ENCODE assay signal across 24 cellular contexts in genomic region chr1:31839662-31840343, GRCh38. TPM values are rescaled to one million over a fixed set of nuclear protein-coding genes. Genes with fewer than 3 reads are reported as not detected.
DNase-seq lines count a peak whose midpoint lies in the region; ATAC-seq and TF ChIP-seq lines count a peak whose summit lies in the region.
"Had no signal": no experiment of that assay in that cellular context is flagged by ENCODE, and none has a peak within 500 bp of the region (broad histone marks: within the 10 kb centered on the region; RNA-seq: fewer than 3 reads in every experiment).

No MANE protein-coding gene starts in this region.

- no peak overlapping the region for H2AK5ac ChIP-seq in IMR-90 (ENCODE audit: low read depth, low read length)

- peaks cover 5% of the 10 kb centered on the region; the same call in 1 of the 2 replicates for H3K9me1 ChIP-seq in IMR-90 (ENCODE audit: insufficient read depth, low read length)

- no peak for TF ChIP-seq CTCF in IMR-90 (conservative IDR thresholded peaks at IDR 0.05; ENCODE audit: low read depth, low read length)
- no peak for TF ChIP-seq CTCF in MM.1S (IDR thresholded peaks at IDR 0.05; ENCODE audit: low read length)
- no peak for TF ChIP-seq CTCF in vagina (IDR thresholded peaks at IDR 0.05)

- dilution Hi-C loops in IMR-90 (cut with HindIII; ENCODE audit: low sequenced_read_pairs, unreplicated experiment): no loop called here

- H2BK120ac ChIP-seq in IMR-90 (ENCODE audit: low read depth, low read length): no peak overlapping the region

- H3K9ac ChIP-seq in IMR-90 (ENCODE audit: low read depth, low read length) (no peak overlapping the region), MM.1S (ENCODE audit: low read length) (no peak overlapping the region)

- 83% methylated on average over 1 of the region's 6 CpGs; no CpG with 5 or more reads in 1 of the 2 experiments for WGBS in IMR-90 (ENCODE audit: extremely low coverage in 2 of 2, insufficient read length in 1 of 2), 2 experiments

- H4K20me1 ChIP-seq in IMR-90 (ENCODE audit: insufficient read depth, low read length) (no peaks in the 10 kb centered on the region), MM.1S (ENCODE audit: insufficient read depth, low read length) (no peaks in the 10 kb centered on the region)

- no TSS peak for BruUV-seq in IMR-90 (replicated peaks; lab: Mats Ljungman, UMichigan)

- H3K4ac ChIP-seq in IMR-90 (ENCODE audit: low read depth, low read length): no peak overlapping the region

- H3K79me2 ChIP-seq in MM.1S (ENCODE audit: low read length): no peaks in the 10 kb centered on the region

- no peaks in the 10 kb centered on the region for H3K9me2 ChIP-seq in MM.1S (replicated peaks; ENCODE audit: insufficient read depth, low read length)

- no peaks in the 10 kb centered on the region for H3K9me3 ChIP-seq in IMR-90 (ENCODE audit: control insufficient read depth, insufficient read depth, low read length)
- H3K9me3 ChIP-seq in MM.1S (replicated peaks; ENCODE audit: insufficient read depth, low read length): no peaks in the 10 kb centered on the region
- H3K9me3 ChIP-seq in vagina: no peaks in the 10 kb centered on the region
- H3K9me3 ChIP-seq: Caco-2, MG63 had no signal

- no peak for TF ChIP-seq RAD21 in IMR-90 (IDR thresholded peaks at IDR 0.05; ENCODE audit: low read length)

- intact Hi-C loops in IMR-90 (cut with micrococcal nuclease): no loop called here
- intact Hi-C loops in vagina (cut with DNase I): no loop called here

- H3K27ac ChIP-seq in IMR-90 (ENCODE audit: insufficient read depth, low read length) (no peak overlapping the region), caudate nucleus (ENCODE audit: low read depth, low read length) (peak overlapping the region; percentile 89), layer of hippocampus (ENCODE audit: low read depth, low read length) (peak overlapping the region; percentile 73), MM.1S (ENCODE audit: low read length) (no peak overlapping the region), vagina (no peak overlapping the region)
- H3K27ac ChIP-seq: HL-60 had no signal

- no peak overlapping the region for H2BK5ac ChIP-seq in IMR-90 (ENCODE audit: low read depth, low read length, poor library complexity, severe bottlenecking)

- ATAC-seq in IMR-90 (ENCODE audit: low read depth): no peak
- ATAC-seq: HCT116 had no signal

- no peak overlapping the region for H2BK20ac ChIP-seq in IMR-90 (ENCODE audit: low read depth, low read length)

- no peak overlapping the region for H2AK9ac ChIP-seq in IMR-90 (replicated peaks; ENCODE audit: low read depth, low read length, poor library complexity)

- no peaks in the 10 kb centered on the region for H3F3A ChIP-seq in MM.1S (ENCODE audit: insufficient read depth, low read length)

- H3K23ac ChIP-seq in IMR-90 (ENCODE audit: low read depth, low read length): no peak overlapping the region

- no peaks in the 10 kb centered on the region for H3K36me3 ChIP-seq in IMR-90 (ENCODE audit: control insufficient read depth, insufficient read depth, low read length)
- H3K36me3 ChIP-seq in MM.1S (replicated peaks; ENCODE audit: insufficient read depth, low read length): no peaks in the 10 kb centered on the region
- no peaks in the 10 kb centered on the region for H3K36me3 ChIP-seq in vagina
- H3K36me3 ChIP-seq: MG63 had no signal

- H2BK15ac ChIP-seq in IMR-90 (ENCODE audit: low read depth, low read length): no peak overlapping the region

- in situ Hi-C loops in IMR-90 (cut with MboI; ENCODE audit: low sequenced_read_pairs): no loop called here

- H4K5ac ChIP-seq in IMR-90 (ENCODE audit: low read depth, low read length): no peak overlapping the region

- no peak overlapping the region for H3K18ac ChIP-seq in IMR-90 (ENCODE audit: low read depth, low read length)

- H3K4me3 ChIP-seq in IMR-90 (ENCODE audit: insufficient read depth, low read depth, low read length): no peak overlapping the region
- no peak overlapping the region for H3K4me3 ChIP-seq in MM.1S (ENCODE audit: low read length)
- no peak overlapping the region for H3K4me3 ChIP-seq in vagina
- H3K4me3 ChIP-seq: MG63 had no signal

- CTCF ChIA-PET in IMR-90 (lab: Yijun Ruan, JAX): no interaction called here

- POLR2A ChIA-PET in IMR-90 (lab: Charles Lee; ENCODE audit: unreplicated experiment): no interaction called here

- H3K56ac ChIP-seq in IMR-90 (ENCODE audit: extremely low read depth, insufficient read depth, low read length): no peak overlapping the region

- peaks cover 8% of the 10 kb centered on the region for H3K27me3 ChIP-seq in IMR-90 (ENCODE audit: control insufficient read depth, insufficient read depth, low read length)
- H3K27me3 ChIP-seq in layer of hippocampus (ENCODE audit: control insufficient read depth, insufficient read depth, low read length): no peaks in the 10 kb centered on the region
- no peaks in the 10 kb centered on the region for H3K27me3 ChIP-seq in MM.1S (replicated peaks; ENCODE audit: insufficient read depth, low read length)
- no peaks in the 10 kb centered on the region for H3K27me3 ChIP-seq in vagina
- H3K27me3 ChIP-seq: MG63 had no signal

- H2AFZ ChIP-seq in IMR-90 (replicated peaks; ENCODE audit: low read length, poor library complexity) (no peak overlapping the region), MM.1S (ENCODE audit: low read length) (no peak overlapping the region)

- no peak overlapping the region for H3K14ac ChIP-seq in IMR-90 (replicated peaks; ENCODE audit: low read depth, low read length)

- H4K91ac ChIP-seq in IMR-90 (ENCODE audit: insufficient read depth, low read depth, low read length): no peak overlapping the region

- no peak overlapping the region for H3K4me2 ChIP-seq in IMR-90 (ENCODE audit: low read depth, low read length)
- H3K4me2 ChIP-seq in MM.1S (ENCODE audit: low read depth, low read length): no peak overlapping the region

- peaks cover 4% of the 10 kb centered on the region; the same call in 1 of the 2 replicates for H3K4me1 ChIP-seq in IMR-90 (ENCODE audit: control insufficient read depth, insufficient read depth, low read length)
- H3K4me1 ChIP-seq in MM.1S (ENCODE audit: low read length): no peaks in the 10 kb centered on the region
- H3K4me1 ChIP-seq in vagina: no peaks in the 10 kb centered on the region
- H3K4me1 ChIP-seq: Caco-2 had no signal

- DNase-seq in IMR-90 (peak; percentile 22), caudate nucleus (lab: John Stamatoyannopoulos, UW) (peak in 9 of 61 donors; percentile 8 to 72 (median 18)), renal cortical epithelial cell (ENCODE audit: low read depth) (peak; percentile 29), MM.1S (no peak), AML-193 (lab: John Stamatoyannopoulos, UW) (no peak), NCI-H524 (lab: John Stamatoyannopoulos, UW) (no peak), vagina (ENCODE audit: extremely low spot score in 2 of 2) (no peak)
- DNase-seq: Caco-2; CD4-positive, alpha-beta T cell; DMS153; GF-D8; GOT3; Kasumi-1; MG63; NCI-H1092; NCI-H1436 treated with DMSO at 0.1 percent for 48 hours; NCI-H2081 treated with DMSO at 0.1 percent for 48 hours; NCI-H446 treated with DMSO at 0.1 percent for 48 hours; NK-92 treated with Interleukin-12 subunit alpha and Interleukin-12 subunit beta, amount 100 ng/mL, for 24 hours; Right ventricle myocardium superior had no signal

- H4K8ac ChIP-seq in IMR-90 (ENCODE audit: low read depth in 2 of 2, low read length in 2 of 2): no peak overlapping the region

- no peak for TF ChIP-seq POLR2A in IMR-90 (IDR thresholded peaks at IDR 0.05; ENCODE audit: low read depth, low read length)
- no peak for TF ChIP-seq POLR2A in vagina (IDR thresholded peaks at IDR 0.05)

- no peaks in the 10 kb centered on the region for H3K79me1 ChIP-seq in IMR-90 (ENCODE audit: low read depth in 1 of 2, low read length in 2 of 2)

TF ChIP-seq in IMR-90, 13 proteins besides CTCF, POLR2A, EP300 and RAD21:
- TF ChIP-seq SMC3 (IDR thresholded peaks at IDR 0.05; ENCODE audit: low read depth, low read length): no peak
- TF ChIP-seq RFX5 (IDR thresholded peaks at IDR 0.05; ENCODE audit: low read depth, low read length): no peak
- no peak for TF ChIP-seq USF2 (IDR thresholded peaks at IDR 0.05; ENCODE audit: low read depth, low read length)
- TF ChIP-seq RCOR1 (IDR thresholded peaks at IDR 0.05; ENCODE audit: insufficient replicate concordance, low read length): no peak
- no peak for TF ChIP-seq NFE2L2 (IDR thresholded peaks at IDR 0.05; ENCODE audit: low read depth, low read length)
- TF ChIP-seq BHLHE40 (IDR thresholded peaks at IDR 0.05; ENCODE audit: low read depth, low read length): no peak
- TF ChIP-seq CHD1 (IDR thresholded peaks at IDR 0.05; ENCODE audit: low read depth, low read length): no peak
TF ChIP-seq in IMR-90: peak in this region for 0.

RNA-seq across cellular contexts. Expression of gene SPOCD1, which starts 24.0 kb away (rescaled TPM):
- total RNA-seq in IMR-90 (2012; rRNA removed) (42.2 and 59.7 TPM in 2 replicates), renal cortical epithelial cell (5.0 and 8.0 TPM in 2 replicates), vagina (4.2 TPM)
- polyA plus RNA-seq in IMR-90 (2012; rRNA removed): 132 and 135 TPM in 2 replicates
- polyA plus RNA-seq in IMR-90 (2012; cell fraction: cytosol; rRNA removed): 61.6 and 91.4 TPM in 2 replicates
- polyA plus RNA-seq in IMR-90 (2012; cell fraction: nucleus; rRNA removed; ENCODE audit: low replicate concordance): 471 and 772 TPM in 2 replicates
- total RNA-seq: Right ventricle myocardium superior had no signal
- polyA plus RNA-seq: IgD-negative memory B cell had no signal

Comparison
In these comparisons a context has a peak if more than half of its experiments do, and no peak if none do; other contexts are left out.
1. DNase-seq: peak in IMR-90 (single experiment) and renal cortical epithelial cell (single experiment); none in MM.1S (single experiment), AML-193 (0 of 2), NCI-H524 (0 of 2) and vagina (0 of 2).
2. H3K27ac ChIP-seq: peak in caudate nucleus (single experiment) and layer of hippocampus (single experiment); none in IMR-90 (single experiment), MM.1S (single experiment) and vagina (single experiment).